Comparison of ENCODE assay signal across 5 cellular contexts in genomic region chr1:35266306-35266705, GRCh38.
"Had no signal": no experiment of that assay in that cellular context is flagged by ENCODE, and none has a peak within 500 bp of the region (broad histone marks: within the 10 kb centered on the region; RNA-seq: fewer than 3 reads in every experiment).

No MANE protein-coding gene starts in this region.

- H3K27ac Mint-ChIP-seq: GM23338, H9, IgD-negative memory B cell had no signal

- DNase-seq: H9, HCEC 1CT, KG1 had no signal

- H3K4me3 Mint-ChIP-seq: GM23338, H9 had no signal

- H3K4me3 ChIP-seq: GM23338 had no signal
